Comparison of ENCODE assay signal across 29 cellular contexts in the genomic region with DNA sequence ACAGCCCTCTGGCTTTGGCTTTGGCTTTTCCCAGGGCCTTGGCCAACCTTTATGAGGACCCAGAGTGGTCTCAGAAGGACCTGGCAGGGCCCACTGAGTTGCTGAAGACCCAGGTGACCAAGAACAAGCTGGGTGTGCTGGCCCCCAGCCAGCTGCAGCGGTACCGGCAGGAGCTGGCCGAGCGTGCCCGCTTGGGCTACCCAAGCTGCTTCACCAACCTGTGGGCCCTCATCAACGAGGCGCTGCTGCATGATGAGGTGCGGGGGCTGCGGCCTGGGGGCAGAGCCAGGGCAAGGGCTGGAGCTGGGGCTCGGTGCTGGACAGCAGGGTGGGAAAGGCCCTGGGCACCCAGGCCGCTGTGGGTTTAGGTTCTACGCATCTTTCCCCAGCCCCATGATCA.
"Had no signal": no experiment of that assay in that cellular context is flagged by ENCODE, and none has a peak within 500 bp of the region (broad histone marks: within the 10 kb centered on the region; RNA-seq: fewer than 3 reads in every experiment).

No MANE protein-coding gene starts in this region.

- H3K9me3 Mint-ChIP-seq: naive B cell; naive thymus-derived CD8-positive, alpha-beta T cell; natural killer cell treated with Interleukin-12 subunit alpha and Interleukin-12 subunit beta and Interleukin-15 and Interleukin-18, amount 100 ng/mL, for 72 hours; nephron progenitor cell; neural crest cell; stimulated activated memory B cell treated with anti-CD40 and anti-IgM and Interleukin-4, amounts not matched to agents 10 μg/mL and 1 μg/mL and 100 μg/mL, for 72 hours; stimulated activated naive CD8-positive, alpha-beta T cell treated with anti-CD3 and anti-CD28 coated beads, Interleukin-15, amount 100 ng/mL, for 72 hours had no signal

- H3K27ac Mint-ChIP-seq: natural killer cell treated with Interleukin-12 subunit alpha and Interleukin-12 subunit beta and Interleukin-15 and Interleukin-18, amount 100 ng/mL, for 72 hours; nephron progenitor cell; progenitor cell of endocrine pancreas; stimulated activated memory B cell treated with anti-CD40 and anti-IgM and Interleukin-4, amounts not matched to agents 10 μg/mL and 1 μg/mL and 100 μg/mL, for 72 hours had no signal

- H3K27me3 Mint-ChIP-seq: naive B cell; naive thymus-derived CD8-positive, alpha-beta T cell; natural killer cell treated with Interleukin-12 subunit alpha and Interleukin-12 subunit beta and Interleukin-15 and Interleukin-18, amount 100 ng/mL, for 72 hours; progenitor cell of endocrine pancreas; stimulated activated memory B cell treated with anti-CD40 and anti-IgM and Interleukin-4, amounts not matched to agents 10 μg/mL and 1 μg/mL and 100 μg/mL, for 72 hours; stimulated activated naive CD8-positive, alpha-beta T cell treated with anti-CD3 and anti-CD28 coated beads, Interleukin-15, amount 100 ng/mL, for 72 hours had no signal

- H3K4me1 ChIP-seq: parathyroid adenoma, psoas muscle, right lobe of liver, sigmoid colon, testis had no signal

- H3K9ac ChIP-seq: parathyroid adenoma had no signal

- H3K27me3 ChIP-seq: ovary, right lobe of liver, sigmoid colon, suprapubic skin, testis, tibial nerve, upper lobe of left lung, vagina had no signal

- H3K4me3 ChIP-seq: ovary, psoas muscle, right lobe of liver, sigmoid colon, suprapubic skin, testis, tibial nerve, upper lobe of left lung, vagina had no signal

- H3K27ac ChIP-seq: ovary, parathyroid adenoma, psoas muscle, right lobe of liver, sigmoid colon, suprapubic skin, testis, tibial nerve, upper lobe of left lung, vagina had no signal

- H3K4me3 Mint-ChIP-seq: naive B cell; naive thymus-derived CD8-positive, alpha-beta T cell; natural killer cell treated with Interleukin-12 subunit alpha and Interleukin-12 subunit beta and Interleukin-15 and Interleukin-18, amount 100 ng/mL, for 72 hours; nephron progenitor cell; neural crest cell; stimulated activated memory B cell treated with anti-CD40 and anti-IgM and Interleukin-4, amounts not matched to agents 10 μg/mL and 1 μg/mL and 100 μg/mL, for 72 hours; stimulated activated naive CD8-positive, alpha-beta T cell treated with anti-CD3 and anti-CD28 coated beads, Interleukin-15, amount 100 ng/mL, for 72 hours had no signal

- DNase-seq: naive B cell; naive thymus-derived CD8-positive, alpha-beta T cell; nephron progenitor cell; occipital lobe; ovary; posterior cingulate gyrus; psoas muscle; right cardiac atrium; right lobe of liver; sigmoid colon; small intestine; stimulated activated CD4-positive, alpha-beta T cell treated with anti-CD3 and anti-CD28 coated beads, Interleukin-15, amount 100 ng/mL, for 24 hours; stimulated activated CD4-positive, alpha-beta T cell treated with anti-CD3 and anti-CD28 coated beads, Interleukin-2, amount 100 ng/mL, for 24 hours; stimulated activated CD4-positive, alpha-beta T cell treated with anti-CD3 and anti-CD28 coated beads, Interleukin-2, amount 100 ng/mL, for 48 hours; stimulated activated CD4-positive, alpha-beta T cell treated with anti-CD3 and anti-CD28 coated beads, Interleukin-4, amount 100 ng/mL, for 24 hours; stimulated activated naive CD4-positive, alpha-beta T cell; stimulated activated naive CD8-positive, alpha-beta T cell treated with anti-CD3 and anti-CD28 coated beads, Interleukin-15, amount 100 ng/mL, for 72 hours; stimulated activated naive CD8-positive, alpha-beta T cell treated with anti-CD3 and anti-CD28 coated beads, Interleukin-15, Interleukin-2, amounts not matched to agents 100 U/mL and 50 U/mL, for 24 hours; testis; trophoblast cell had no signal

- H3K4me1 Mint-ChIP-seq: naive B cell had no signal

- H3K36me3 ChIP-seq: ovary had no signal

- H2AFZ ChIP-seq: parathyroid adenoma had no signal

- H3K9me3 ChIP-seq: ovary, psoas muscle, right lobe of liver, sigmoid colon, suprapubic skin, testis, tibial nerve, upper lobe of left lung, vagina had no signal
